ENCODE assay signal across 8 cellular contexts in the genomic region with DNA sequence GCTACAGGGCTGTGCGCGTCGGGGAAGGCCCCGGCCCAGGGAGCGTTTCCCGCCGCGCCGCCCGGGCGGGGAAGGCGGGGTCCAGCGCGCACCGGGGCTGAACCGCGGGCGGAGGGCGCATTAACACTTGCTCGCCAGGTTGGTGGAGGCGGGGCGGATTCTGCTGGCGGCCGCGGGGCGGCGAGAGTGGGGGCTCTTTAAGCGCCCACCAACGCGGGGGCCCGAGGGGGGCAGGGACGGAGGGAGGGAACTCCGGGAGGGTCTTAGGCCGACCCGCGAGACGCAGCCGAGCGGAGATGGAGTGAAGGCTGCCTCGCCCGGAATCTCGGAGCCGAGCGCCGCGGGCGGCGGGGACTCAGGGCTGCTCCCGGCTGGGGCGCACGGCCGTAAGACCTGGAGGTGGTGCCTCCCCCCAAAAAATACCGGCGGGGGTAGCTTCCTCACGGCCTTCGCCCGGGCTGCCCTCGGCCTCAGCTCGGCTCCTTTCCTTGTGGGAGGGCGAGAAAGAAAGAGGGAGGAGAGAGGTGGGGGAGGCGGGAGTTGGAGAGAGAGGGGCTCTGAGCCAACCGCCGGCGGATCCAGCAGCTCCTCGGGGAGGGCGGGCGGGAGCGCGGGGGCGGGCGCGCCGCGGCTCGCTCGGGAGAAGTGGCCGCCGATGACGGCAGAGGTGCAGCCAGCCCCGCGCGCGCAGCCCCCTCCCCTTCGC. TPM values are rescaled to one million over a fixed set of nuclear protein-coding genes. Genes with fewer than 3 reads are reported as not detected.
A peak's percentile ranks its signal among the peaks of the same experiment; 100 is the strongest.
DNase-seq lines count a peak whose midpoint lies in the region; ATAC-seq and TF ChIP-seq lines count a peak whose summit lies in the region.

No MANE protein-coding gene starts in this region.

- H3K27ac ChIP-seq in left lung = peak overlapping the region; percentile 87 to 96
- peak overlapping the region; percentile 86 for H3K27ac ChIP-seq in upper lobe of right lung

- H3K4me1 Mint-ChIP-seq in brain = peaks cover 24% of the 10 kb centered on the region

- peak overlapping the region; percentile 39 to 86 (median 81) for H3K4me3 Mint-ChIP-seq in brain

- H3K27me3 Mint-ChIP-seq in brain = peaks cover 97% of the 10 kb centered on the region

- intact Hi-C loops in Right ventricle myocardium inferior (cut with DNase I) (no loop called here), cardiac septum (cut with DNase I) (no loop called here), left lung (cut with DNase I) (loop anchor here (10.0 kb wide), 2 partner anchors 315 to 435 kb away; no protein-coding TSS in a partner anchor), upper lobe of right lung (cut with DNase I) (loop anchor here (10.0 kb wide), 1 partner anchor 165 kb away; no protein-coding TSS in a partner anchor)

- DNase-seq in Right ventricle myocardium inferior (ENCODE audit: missing footprints) (peak; percentile 45), cardiac septum (ENCODE audit: low spot score) (no peak), left lung (peak in 1 of 2 donors; percentile 69), upper lobe of right lung (no peak), NOMO-1 treated with dmso at 0.1 percent for 144 hours (lab: John Stamatoyannopoulos, UW; ENCODE audit: unreplicated experiment) (no peak), GDM1 (lab: John Stamatoyannopoulos, UW) (no peak)
- no peak for DNase-seq in stimulated activated naive CD4-positive, alpha-beta T cell (lab: John Stamatoyannopoulos, UW)

- H3K9me3 ChIP-seq in left lung = no peaks in the 10 kb centered on the region
- no peaks in the 10 kb centered on the region for H3K9me3 ChIP-seq in upper lobe of right lung

- H3K36me3 Mint-ChIP-seq in brain = no peaks in the 10 kb centered on the region

- H3K4me3 ChIP-seq in left lung = peak overlapping the region; percentile 53 to 54
- H3K4me3 ChIP-seq in upper lobe of right lung = peak overlapping the region; percentile 62

- H3K27me3 ChIP-seq in left lung (peaks cover 81 to 100% of the 10 kb centered on the region in 2 donors), upper lobe of right lung (peaks cover 77% of the 10 kb centered on the region)

- ATAC-seq in Right ventricle myocardium inferior (peak; percentile 59), left lung (peak; percentile 64), upper lobe of right lung (peak; percentile 58)

- H3K4me1 ChIP-seq in left lung (peaks cover 0 to 42% of the 10 kb centered on the region in 2 donors), upper lobe of right lung (peaks cover 14% of the 10 kb centered on the region)

- no peak overlapping the region for H3K27ac Mint-ChIP-seq in brain

- no peak for TF ChIP-seq CTCF in brain (conservative IDR thresholded peaks at IDR 0.05)
- TF ChIP-seq CTCF in left lung (IDR thresholded peaks at IDR 0.05) = no peak
- no peak for TF ChIP-seq CTCF in upper lobe of right lung (IDR thresholded peaks at IDR 0.05)

- H3K9me3 Mint-ChIP-seq in brain = peaks cover 0 to 2% (median 0%) of the 10 kb centered on the region in 5 experiments

- H3K36me3 ChIP-seq in left lung (no peaks in the 10 kb centered on the region), upper lobe of right lung (peaks cover 4% of the 10 kb centered on the region)

RNA-seq across cellular contexts. Expression of a gene that starts 0.4 kb away (rescaled TPM):
- total RNA-seq in Right ventricle myocardium inferior (0.05 TPM), cardiac septum (0.16 TPM), left lung (10 to 100 TPM; 21.7 to 30.3 TPM), upper lobe of right lung (46.4 TPM)
- polyA plus RNA-seq in brain (ENCODE audit: insufficient read depth, low read depth, low replicate concordance) = 1.4 TPM

RNA-seq across cellular contexts. Expression of a gene that starts 45.1 kb away (rescaled TPM):
- total RNA-seq in Right ventricle myocardium inferior (10.0 TPM), cardiac septum (12.2 TPM), left lung (10 to 100 TPM; 19.7 to 20.2 TPM), upper lobe of right lung (18.7 TPM)
- 20.8 TPM for polyA plus RNA-seq in brain (ENCODE audit: insufficient read depth, low read depth, low replicate concordance)

RNA-seq across cellular contexts. Expression of a gene that starts 56.7 kb away (rescaled TPM):
- total RNA-seq in Right ventricle myocardium inferior (1.4 TPM), cardiac septum (2.6 TPM), left lung (1 to 10 TPM in 1 of 2 donors, under 1 TPM in 1; 0.41 to 2.0 TPM), upper lobe of right lung (1.1 TPM)
- polyA plus RNA-seq in brain (ENCODE audit: insufficient read depth, low read depth, low replicate concordance) = 0.71 TPM

Comparison
In these comparisons a context has a peak if more than half of its experiments do, and no peak if none do; other contexts are left out.
1. RNA of a gene that starts 0.4 kb away (total RNA-seq): 46.4 TPM in upper lobe of right lung (single experiment) and 21.7 to 30.3 TPM in left lung; 0.16 TPM in cardiac septum (single experiment) and 0.05 TPM in Right ventricle myocardium inferior (single experiment); every median in the first group is over 10 times any median in the second.
2. intact Hi-C loops: an anchor here in left lung (10.0 kb wide) and upper lobe of right lung (10.0 kb wide); none called in Right ventricle myocardium inferior and cardiac septum.
3. Peak in every context shown above with its lines, with median percentiles within 50 percentile points of each other: ATAC-seq.